ENCODE assay signal across 9 cellular contexts in the genomic region with DNA sequence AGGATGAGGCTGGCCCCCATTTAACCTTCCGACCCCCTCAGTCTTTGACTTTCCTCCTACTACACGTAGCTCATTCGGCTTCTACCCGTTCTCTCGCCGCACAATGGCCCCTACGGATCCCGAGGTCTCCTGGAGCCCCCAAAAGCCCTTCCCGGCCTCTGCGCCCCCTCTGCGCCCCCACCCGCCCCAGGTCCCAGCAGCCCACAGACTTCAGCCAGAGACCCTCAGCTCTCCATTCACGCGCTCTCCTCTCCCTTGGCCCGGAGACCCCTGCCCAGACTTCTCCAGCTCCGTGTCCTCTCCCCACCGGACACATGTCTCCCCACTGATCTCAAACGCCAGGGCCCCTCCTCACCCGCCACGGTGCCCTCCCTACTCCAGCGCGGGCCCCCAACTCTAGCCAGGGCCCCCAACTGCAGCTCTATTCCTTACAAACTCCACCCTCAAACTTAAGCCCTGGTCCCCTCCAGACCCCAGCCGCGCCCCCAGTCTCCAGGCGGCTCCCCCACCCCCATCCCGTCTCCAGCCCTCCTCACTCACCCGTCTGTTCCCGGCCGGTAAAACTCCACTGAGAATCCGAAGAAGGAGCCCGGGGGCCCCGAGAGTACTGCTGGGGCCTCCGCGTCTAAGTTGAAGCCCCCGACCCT. TPM values are rescaled to one million over a fixed set of nuclear protein-coding genes. Genes with fewer than 3 reads are reported as not detected.
DNase-seq lines count a peak whose midpoint lies in the region; ATAC-seq, FAIRE-seq and TF ChIP-seq lines count a peak whose summit lies in the region.
"Had no signal": no experiment of that assay in that cellular context is flagged by ENCODE, and none has a peak within 500 bp of the region (broad histone marks: within the 10 kb centered on the region; RNA-seq: fewer than 3 reads in every experiment).

No MANE protein-coding gene starts in this region.

- peaks cover 3% of the 10 kb centered on the region for H3K36me3 Mint-ChIP-seq in activated CD4-positive, alpha-beta memory T cell treated with anti-CD3 and anti-CD28 coated beads for 36 hours

- peaks cover 52% of the 10 kb centered on the region for H3K4me1 Mint-ChIP-seq in activated CD4-positive, alpha-beta memory T cell treated with anti-CD3 and anti-CD28 coated beads for 36 hours (ENCODE audit: low read depth)

- intact Hi-C loops in activated CD4-positive, alpha-beta memory T cell treated with anti-CD3 and anti-CD28 coated beads for 36 hours (cut with micrococcal nuclease): loop anchor here (1.0 to 10.0 kb wide), 2 partner anchors 7 to 516 kb away; no protein-coding TSS in a partner anchor
- intact Hi-C loops in left ventricle myocardium inferior (cut with micrococcal nuclease) (no loop called here), gastrocnemius medialis (cut with DNase I; ENCODE audit: low total_unique reads) (loop anchor here (2.0 kb wide), 1 partner anchor 20 kb away; no protein-coding TSS in a partner anchor)

- no peak for TF ChIP-seq POLR2A in gastrocnemius medialis (IDR thresholded peaks at IDR 0.05)

- H3K36me3 ChIP-seq in left ventricle myocardium inferior: no peaks in the 10 kb centered on the region
- H3K36me3 ChIP-seq in gastrocnemius medialis: no peaks in the 10 kb centered on the region

- POLR2A ChIA-PET in activated CD4-positive, alpha-beta memory T cell treated with anti-CD3 and anti-CD28 coated beads for 36 hours (lab: Charles Lee): interaction anchor here (3.1 kb wide), 1 partner anchor 10 kb away, joined by 12 read pairs; no protein-coding TSS in a partner anchor

- H3K9me3 Mint-ChIP-seq in activated CD4-positive, alpha-beta memory T cell treated with anti-CD3 and anti-CD28 coated beads for 36 hours: no peaks in the 10 kb centered on the region

- peak overlapping the region; percentile 93 for H3K4me3 Mint-ChIP-seq in activated CD4-positive, alpha-beta memory T cell treated with anti-CD3 and anti-CD28 coated beads for 36 hours

- TF ChIP-seq CTCF in GM12875 (IDR thresholded peaks at IDR 0.05; ENCODE audit: borderline replicate concordance, insufficient read depth, low read depth, low read length) (no peak), left ventricle myocardium inferior (IDR thresholded peaks at IDR 0.05; ENCODE audit: borderline replicate concordance) (no peak), gastrocnemius medialis (IDR thresholded peaks at IDR 0.05 in 4 of 5, conservative IDR thresholded peaks at IDR 0.05 in 1 of 5) (no peak)

- peak overlapping the region; percentile 91 for H3K27ac Mint-ChIP-seq in activated CD4-positive, alpha-beta memory T cell treated with anti-CD3 and anti-CD28 coated beads for 36 hours

- CTCF ChIA-PET in activated CD4-positive, alpha-beta memory T cell treated with anti-CD3 and anti-CD28 coated beads for 36 hours (lab: Charles Lee): interaction anchor here (1.3 to 14.5 kb wide), 4 partner anchors 9 to 82 kb away, joined by 4 to 319 read pairs (median 52); no protein-coding TSS in a partner anchor

- H3K9me3 ChIP-seq in left ventricle myocardium inferior (replicated peaks) (no peaks in the 10 kb centered on the region), gastrocnemius medialis (no peaks in the 10 kb centered on the region)

- H3K4me3 ChIP-seq in GM12875 (ENCODE audit: low read depth, low read length): peak overlapping the region; percentile 48
- peak overlapping the region; percentile 76 for H3K4me3 ChIP-seq in left ventricle myocardium inferior
- peak overlapping the region; percentile 81 to 99 (median 92) for H3K4me3 ChIP-seq in gastrocnemius medialis

- H3K27me3 ChIP-seq in left ventricle myocardium inferior (ENCODE audit: low read depth) (no peaks in the 10 kb centered on the region), gastrocnemius medialis (peaks cover 0 to 5% (median 0%) of the 10 kb centered on the region in 3 donors)

- no peak for FAIRE-seq in urothelium cell line (lab: Jason Lieb, UNC)

- H3K27me3 Mint-ChIP-seq in activated CD4-positive, alpha-beta memory T cell treated with anti-CD3 and anti-CD28 coated beads for 36 hours: no peaks in the 10 kb centered on the region

- no peak for ATAC-seq in gastrocnemius medialis
- ATAC-seq in HG03432 (IDR thresholded peaks at IDR 0.05; ENCODE audit: unreplicated experiment): no peak

- H3K4me1 ChIP-seq in left ventricle myocardium inferior (peaks cover 92% of the 10 kb centered on the region), gastrocnemius medialis (peaks cover 26 to 45% of the 10 kb centered on the region in 2 donors)

- DNase-seq in activated CD4-positive, alpha-beta memory T cell treated with anti-CD3 and anti-CD28 coated beads for 36 hours: no peak
- DNase-seq in left ventricle myocardium inferior (no peak), gastrocnemius medialis (no peak), G401 (ENCODE audit: low spot score) (no peak), NCI-H748 treated with DMSO at 0.1 percent for 48 hours (lab: John Stamatoyannopoulos, UW) (no peak), urothelium cell line (ENCODE audit: low spot score) (no peak)
- DNase-seq: activated effector memory CD4-positive, alpha-beta T cell treated with Interleukin-2 at 50 U/mL for 16 hours had no signal

- H3K27ac ChIP-seq in left ventricle myocardium inferior (replicated peaks) (peak overlapping the region; percentile 89), gastrocnemius medialis (peak overlapping the region; percentile 79 to 97 (median 88))

- in situ Hi-C loops in gastrocnemius medialis (cut with MboI; ENCODE audit: low sequenced_read_pairs in 4 of 4) (no loop called here), G401 (cut with HindIII; ENCODE audit: low sequenced_read_pairs) (no loop called here)

RNA-seq across cellular contexts. Expression of a gene that starts 0.5 kb away (rescaled TPM):
- 10 to 100 TPM; 33.8 to 34.9 TPM for total RNA-seq in activated CD4-positive, alpha-beta memory T cell treated with anti-CD3 and anti-CD28 coated beads for 36 hours
- total RNA-seq in left ventricle myocardium inferior: 55.3 TPM
- 10 to 100 TPM; 26.5 to 34.1 (median 30.9) TPM for total RNA-seq in gastrocnemius medialis
- 49.1 and 58.8 TPM in 2 replicates for total RNA-seq in G401 (2014; rRNA removed; shearing (Covaris generic))

RNA-seq across cellular contexts. Expression of a gene that starts 34.0 kb away (rescaled TPM):
- 1 to 10 TPM; 1.3 TPM for total RNA-seq in activated CD4-positive, alpha-beta memory T cell treated with anti-CD3 and anti-CD28 coated beads for 36 hours
- total RNA-seq in left ventricle myocardium inferior (7.1 TPM), gastrocnemius medialis (10 to 100 TPM in 3 of 4 donors, 1 to 10 TPM in 1; 3.3 to 21.0 (median 18.3) TPM)
- 6.0 and 8.6 TPM in 2 replicates for total RNA-seq in G401 (2014; rRNA removed; shearing (Covaris generic))

RNA-seq across cellular contexts. Expression of a gene that starts 54.3 kb away (rescaled TPM):
- 1 to 10 TPM; 2.4 to 2.6 TPM for total RNA-seq in activated CD4-positive, alpha-beta memory T cell treated with anti-CD3 and anti-CD28 coated beads for 36 hours
- total RNA-seq in left ventricle myocardium inferior (not detected), gastrocnemius medialis (under 1 TPM in 2 of 4 donors, not detected in 2; 0.49 to 0.51 TPM)
- total RNA-seq in G401 (2014; rRNA removed; shearing (Covaris generic)): 1.0 TPM in 1 of 2 replicates, not detected in the other

RNA-seq across cellular contexts. Expression of a gene that starts 54.8 kb away (rescaled TPM):
- 10 to 100 TPM; 11.3 to 13.0 TPM for total RNA-seq in activated CD4-positive, alpha-beta memory T cell treated with anti-CD3 and anti-CD28 coated beads for 36 hours
- not detected for total RNA-seq in left ventricle myocardium inferior
- not detected for total RNA-seq in gastrocnemius medialis
- total RNA-seq in G401 (2014; rRNA removed; shearing (Covaris generic)): not detected in 2 replicates
